8 cellular contexts compared by ENCODE assay signal in genomic region chr10:26859241-26860025, GRCh38. TPM values are rescaled to one million over a fixed set of nuclear protein-coding genes. Genes with fewer than 3 reads are reported as not detected.
A peak's percentile ranks its signal among the peaks of the same experiment; 100 is the strongest.
DNase-seq lines count a peak whose midpoint lies in the region; ATAC-seq, FAIRE-seq and TF ChIP-seq lines count a peak whose summit lies in the region.

No MANE protein-coding gene starts in this region.

- H3K27me3 ChIP-seq in SJCRH30 (no peaks in the 10 kb centered on the region), sigmoid colon (no peaks in the 10 kb centered on the region)

- FAIRE-seq in GM12891 (lab: Jason Lieb, UNC), result peak; percentile 23

- no peak for TF ChIP-seq POLR2A in GM12891 (IDR thresholded peaks at IDR 0.05; ENCODE audit: low read depth, low read length)
- TF ChIP-seq POLR2A in sigmoid colon (IDR thresholded peaks at IDR 0.05), result no peak

- intact Hi-C loops in sigmoid colon (cut with DNase I), result loop anchor here (5.0 kb wide), 1 partner anchor 132 kb away; no protein-coding TSS in a partner anchor

- TF ChIP-seq CTCF in sigmoid colon (IDR thresholded peaks at IDR 0.05), result no peak

- no peak for TF ChIP-seq EP300 in sigmoid colon (IDR thresholded peaks at IDR 0.05)

- WGBS in sigmoid colon, 2 donors, result 1 to 2% methylated on average over 14 of the region's 14 CpGs

- DNase-seq in GM12891 (ENCODE audit: insufficient read length, low spot score) (no peak), SJCRH30 (peak in 1 of 2 experiments; percentile 14), fibroblast of peridontal ligament (ENCODE audit: extremely low read depth) (peak; percentile 50), sigmoid colon (no peak), NCI-H1048 (lab: John Stamatoyannopoulos, UW) (no peak), HK-2 (ENCODE audit: unreplicated experiment) (no peak), LoVo (ENCODE audit: low spot score) (no peak)

- H3K4me3 ChIP-seq in SJCRH30 (peak overlapping the region; percentile 97), sigmoid colon (peak overlapping the region; percentile 71 to 96 (median 79))

- H3K27ac ChIP-seq in SJCRH30, result peak overlapping the region; percentile 55
- H3K27ac ChIP-seq in sigmoid colon, result peak overlapping the region; percentile 91 to 98 (median 94)

- peaks cover 6% of the 10 kb centered on the region; the same call in 1 of the 2 replicates for H3K4me1 ChIP-seq in SJCRH30
- H3K4me1 ChIP-seq in sigmoid colon, result peaks cover 0 to 45% (median 40%) of the 10 kb centered on the region in 4 donors

- H3K9me3 ChIP-seq in SJCRH30 (replicated peaks) (no peaks in the 10 kb centered on the region), sigmoid colon (no peaks in the 10 kb centered on the region)

- H3K36me3 ChIP-seq in SJCRH30 (no peaks in the 10 kb centered on the region), sigmoid colon (no peaks in the 10 kb centered on the region)

- ATAC-seq in GM21447 (IDR thresholded peaks at IDR 0.05; ENCODE audit: unreplicated experiment), result no peak

TF ChIP-seq in GM12891, 5 proteins besides CTCF, POLR2A, EP300 and RAD21:
- no peak for TF ChIP-seq PAX5 (IDR thresholded peaks at IDR 0.05; ENCODE audit: insufficient read depth, low read length, severe bottlenecking)
- TF ChIP-seq TAF1 (IDR thresholded peaks at IDR 0.05; ENCODE audit: low read depth, low read length), result no peak
- peak; percentile 55 for TF ChIP-seq SPI1 (IDR thresholded peaks at IDR 0.05; ENCODE audit: low read depth, low read length)
- no peak for TF ChIP-seq POU2F2 (IDR thresholded peaks at IDR 0.05; ENCODE audit: low read depth, low read length)
- no peak for TF ChIP-seq POLR2AphosphoS5 (IDR thresholded peaks at IDR 0.05; ENCODE audit: low read depth, low read length)

RNA-seq across cellular contexts. Expression of gene ABI1, which starts 1.3 kb away (rescaled TPM):
- 33.1 TPM for polyA plus RNA-seq in GM12891 (2012; ENCODE audit: low read depth, missing spikeins)
- 43.8 and 49.6 TPM in 2 replicates for total RNA-seq in SJCRH30 (2014; rRNA removed; shearing (Covaris generic))
- total RNA-seq in sigmoid colon, result 10 to 100 TPM; 37.3 to 47.8 (median 42.7) TPM
- 10 to 100 TPM; 30.4 to 49.0 (median 45.6) TPM for polyA plus RNA-seq in sigmoid colon
